Comparison of ENCODE assay signal across 20 cellular contexts in genomic region chr1:179794669-179795068, GRCh38. TPM values are rescaled to one million over a fixed set of nuclear protein-coding genes. Genes with fewer than 3 reads are reported as not detected.
A peak's percentile ranks its signal among the peaks of the same experiment; 100 is the strongest.
DNase-seq lines count a peak whose midpoint lies in the region; ATAC-seq and TF ChIP-seq lines count a peak whose summit lies in the region.
"Had no signal": no experiment of that assay in that cellular context is flagged by ENCODE, and none has a peak within 500 bp of the region (broad histone marks: within the 10 kb centered on the region; RNA-seq: fewer than 3 reads in every experiment).

No MANE protein-coding gene starts in this region.

- H3K27me3 ChIP-seq in brain microvascular endothelial cell (replicated peaks) (peaks cover 27% of the 10 kb centered on the region), right lobe of liver (no peaks in the 10 kb centered on the region), ovary (no peaks in the 10 kb centered on the region)
- H3K27me3 ChIP-seq: adrenal gland, tibial nerve had no signal

- peak; percentile 56 to 80 (median 70) for ATAC-seq in right lobe of liver
- ATAC-seq: activated T-helper 17 cell treated with anti-CD3 and anti-CD28 coated beads, Interleukin-2, amount 50 U/mL, for 72 hours had no signal

- TF ChIP-seq POLR2A in right lobe of liver (IDR thresholded peaks at IDR 0.05) (no peak), ovary (IDR thresholded peaks at IDR 0.05) (no peak)

- TF ChIP-seq CTCF in brain microvascular endothelial cell (IDR thresholded peaks at IDR 0.05; ENCODE audit: low read depth, low read length, missing control alignments): no peak
- no peak for TF ChIP-seq CTCF in right lobe of liver (IDR thresholded peaks at IDR 0.05)
- TF ChIP-seq CTCF in ovary (IDR thresholded peaks at IDR 0.05): no peak

- H3K36me3 ChIP-seq in brain microvascular endothelial cell (replicated peaks) (no peaks in the 10 kb centered on the region), right lobe of liver (no peaks in the 10 kb centered on the region), ovary (no peaks in the 10 kb centered on the region)
- H3K36me3 ChIP-seq: adrenal gland, tibial nerve had no signal

- TF ChIP-seq EP300 in ovary (IDR thresholded peaks at IDR 0.05): no peak

- in situ Hi-C loops in brain microvascular endothelial cell (cut with HindIII; ENCODE audit: low pct_ligation_motif_present, low sequenced_read_pairs): no loop called here

- no peaks in the 10 kb centered on the region for H3K4me1 ChIP-seq in right lobe of liver
- no peaks in the 10 kb centered on the region for H3K4me1 ChIP-seq in ovary (ENCODE audit: insufficient read depth)
- H3K4me1 ChIP-seq: tibial nerve had no signal

- intact Hi-C loops in right lobe of liver (cut with DNase I): no loop called here
- intact Hi-C loops in ovary (cut with DNase I): no loop called here

- DNase-seq in H4 (ENCODE audit: low spot score) (peak; percentile 48), NCI-H226 (peak; percentile 97), brain microvascular endothelial cell (peak; percentile 39), right lobe of liver (no peak), GF-D8 (lab: John Stamatoyannopoulos, UW) (no peak), NCI-H446 (lab: John Stamatoyannopoulos, UW) (no peak), ecto neural progenitor cell (ENCODE audit: low spot score) (no peak), ovary (no peak)
- DNase-seq: activated B cell treated with CpG ODN at 0.5 μM for 24 hours, H9, midbrain, NCI-H2029, NCI-H69, occipital lobe, T-helper 1 cell had no signal

- 29% methylated on average over 4 of the region's 4 CpGs for WGBS in right lobe of liver (ENCODE audit: insufficient coverage, low coverage, low lambda C conversion rate, missing lambda C conversion rate)
- 6 to 18% (median 11%) methylated on average over 4 of the region's 4 CpGs for WGBS in ovary, 3 donors

- H3K4me3 ChIP-seq in brain microvascular endothelial cell (ENCODE audit: low read depth, low read length) (no peak overlapping the region), right lobe of liver (no peak overlapping the region), ovary (no peak overlapping the region)
- H3K4me3 ChIP-seq: adrenal gland, smooth muscle cell, tibial nerve had no signal

- H3K9me3 ChIP-seq in right lobe of liver (no peaks in the 10 kb centered on the region), ovary (no peaks in the 10 kb centered on the region)
- H3K9me3 ChIP-seq: adrenal gland, tibial nerve had no signal

- no peak overlapping the region for H3K27ac ChIP-seq in brain microvascular endothelial cell
- H3K27ac ChIP-seq in right lobe of liver: no peak overlapping the region
- H3K27ac ChIP-seq in ovary: no peak overlapping the region
- H3K27ac ChIP-seq: adrenal gland, tibial nerve had no signal

RNA-seq across cellular contexts. Expression of gene FAM163A, which starts 51.6 kb away (rescaled TPM):
- not detected in 2 replicates for total RNA-seq in H4 (2014; rRNA removed; shearing (Covaris generic))
- under 1 TPM in 3 of 6 experiments, not detected in 3; 0.07 to 0.12 (median 0.12) TPM for total RNA-seq in right lobe of liver
- under 1 TPM in 4 of 7 donors, not detected in 3; 0.10 to 0.72 (median 0.47) TPM for total RNA-seq in ovary
- 1 to 10 TPM in 1 of 2 donors, under 1 TPM in 1; 0.16 to 1.7 TPM for polyA plus RNA-seq in ovary
- total RNA-seq: activated B cell treated with CpG ODN at 0.5 μM for 24 hours; activated T-helper 17 cell treated with anti-CD3 and anti-CD28 coated beads, Interleukin-2, amount 50 U/mL, for 72 hours; HT-29; smooth muscle cell had no signal
- polyA plus RNA-seq: smooth muscle cell had no signal

Comparison
In these comparisons a context has a peak if more than half of its experiments do, and no peak if none do; other contexts are left out.
1. DNase-seq: peak in H4 (single experiment), NCI-H226 (single experiment) and brain microvascular endothelial cell (single experiment); none in right lobe of liver (0 of 3), GF-D8 (single experiment), NCI-H446 (0 of 2), ecto neural progenitor cell (single experiment) and ovary (0 of 5).